In genomic region chr15:92725171-92725570, GRCh38 we compare ENCODE assay signal across 23 cellular contexts.
DNase-seq lines count a peak whose midpoint lies in the region; ATAC-seq, FAIRE-seq and TF ChIP-seq lines count a peak whose summit lies in the region.
"Had no signal": no experiment of that assay in that cellular context is flagged by ENCODE, and none has a peak within 500 bp of the region (broad histone marks: within the 10 kb centered on the region; RNA-seq: fewer than 3 reads in every experiment).

No MANE protein-coding gene starts in this region.

- no peak for ATAC-seq in heart left ventricle
- ATAC-seq in pancreas = no peak

- intact Hi-C loops in heart left ventricle (cut with DNase I) = no loop called here
- intact Hi-C loops in pancreas (cut with DNase I) = loop anchor here in 1 of 3 donors (10.0 kb wide), 1 partner anchor 630 kb away; no protein-coding TSS in a partner anchor

- H3K4me1 ChIP-seq in heart left ventricle = no peaks in the 10 kb centered on the region
- no peaks in the 10 kb centered on the region for H3K4me1 ChIP-seq in pancreas

- H3K27ac ChIP-seq in coronary artery (no peak overlapping the region), heart left ventricle (no peak overlapping the region), pancreas (no peak overlapping the region)
- H3K27ac ChIP-seq: BLaER1, KMS-11, PC-9 had no signal

- TF ChIP-seq CTCF in epithelial cell of esophagus (IDR thresholded peaks at IDR 0.05; ENCODE audit: insufficient read depth, low read depth, low read length, missing control alignments) = no peak
- no peak for TF ChIP-seq CTCF in coronary artery (IDR thresholded peaks at IDR 0.05)
- TF ChIP-seq CTCF in heart left ventricle (IDR thresholded peaks at IDR 0.05) = no peak
- TF ChIP-seq CTCF in pancreas (IDR thresholded peaks at IDR 0.05) = no peak

- no peaks in the 10 kb centered on the region for H3K27me3 ChIP-seq in heart left ventricle
- no peaks in the 10 kb centered on the region for H3K27me3 ChIP-seq in pancreas
- H3K27me3 ChIP-seq: BLaER1 had no signal

- DNase-seq in GM12891 (ENCODE audit: insufficient read length, low spot score) (no peak), epithelial cell of esophagus (ENCODE audit: low read depth) (peak; percentile 41), kidney glomerular epithelial cell (lab: John Stamatoyannopoulos, UW) (peak; percentile 86), coronary artery (ENCODE audit: low spot score) (no peak), heart left ventricle (no peak), medulla oblongata (ENCODE audit: extremely low spot score) (no peak), pancreas (no peak)
- DNase-seq: CD4-positive, CD25-positive, alpha-beta regulatory T cell; HCEC 1CT; IMR-90; NCI-H1048; NCI-H1417 treated with DMSO at 0.1 percent for 48 hours; NCI-H1694 treated with DMSO at 0.1 percent for 48 hours; NCI-H2081; NCI-H2171; NCI-H524; NK-92 treated with Interleukin-12 subunit alpha and Interleukin-12 subunit beta, amount 100 ng/mL, for 24 hours; PC-9; SHP77 had no signal

- no peak for TF ChIP-seq POLR2A in GM12891 (IDR thresholded peaks at IDR 0.05; ENCODE audit: low read depth, low read length)
- TF ChIP-seq POLR2A in heart left ventricle (IDR thresholded peaks at IDR 0.05) = no peak

- peak; percentile 38 for FAIRE-seq in GM12891 (lab: Jason Lieb, UNC)
- FAIRE-seq in TTC549 (lab: Jason Lieb, UNC) = peak; percentile 25
- no peak for FAIRE-seq in pancreas (lab: Jason Lieb, UNC)
- FAIRE-seq: H1 had no signal

- 94 to 97% (median 95%) methylated on average over 2 of the region's 2 CpGs for WGBS in heart left ventricle, 4 donors
- 91 to 96% methylated on average over 2 of the region's 2 CpGs for WGBS in pancreas, 2 donors

- H3K4me3 ChIP-seq in epithelial cell of esophagus (ENCODE audit: low read length) (no peak overlapping the region), coronary artery (no peak overlapping the region), heart left ventricle (no peak overlapping the region), pancreas (no peak overlapping the region)
- H3K4me3 ChIP-seq: BLaER1, PC-9 had no signal

- H3K36me3 ChIP-seq in heart left ventricle = no peaks in the 10 kb centered on the region
- H3K36me3 ChIP-seq in pancreas = no peaks in the 10 kb centered on the region
- H3K36me3 ChIP-seq: BLaER1 had no signal

- H3K9me3 ChIP-seq in heart left ventricle = peaks cover 0 to 8% (median 0%) of the 10 kb centered on the region in 12 donors
- no peaks in the 10 kb centered on the region for H3K9me3 ChIP-seq in pancreas

TF ChIP-seq in GM12891, 5 proteins besides CTCF, POLR2A, EP300 and RAD21:
- TF ChIP-seq POLR2AphosphoS5 (IDR thresholded peaks at IDR 0.05; ENCODE audit: low read depth, low read length) (no peak), PAX5 (IDR thresholded peaks at IDR 0.05; ENCODE audit: insufficient read depth, low read length, severe bottlenecking) (no peak), POU2F2 (IDR thresholded peaks at IDR 0.05; ENCODE audit: low read depth, low read length) (no peak), SPI1 (IDR thresholded peaks at IDR 0.05; ENCODE audit: low read depth, low read length) (no peak), TAF1 (IDR thresholded peaks at IDR 0.05; ENCODE audit: low read depth, low read length) (no peak)

Comparison
In these comparisons a context has a peak if more than half of its experiments do, and no peak if none do; other contexts are left out.
1. DNase-seq: peak in epithelial cell of esophagus (single experiment) and kidney glomerular epithelial cell (single experiment); none in GM12891 (single experiment), coronary artery (single experiment), heart left ventricle (0 of 5), medulla oblongata (single experiment) and pancreas (0 of 6).